Comparison of ENCODE assay signal across 11 cellular contexts in the genomic region with DNA sequence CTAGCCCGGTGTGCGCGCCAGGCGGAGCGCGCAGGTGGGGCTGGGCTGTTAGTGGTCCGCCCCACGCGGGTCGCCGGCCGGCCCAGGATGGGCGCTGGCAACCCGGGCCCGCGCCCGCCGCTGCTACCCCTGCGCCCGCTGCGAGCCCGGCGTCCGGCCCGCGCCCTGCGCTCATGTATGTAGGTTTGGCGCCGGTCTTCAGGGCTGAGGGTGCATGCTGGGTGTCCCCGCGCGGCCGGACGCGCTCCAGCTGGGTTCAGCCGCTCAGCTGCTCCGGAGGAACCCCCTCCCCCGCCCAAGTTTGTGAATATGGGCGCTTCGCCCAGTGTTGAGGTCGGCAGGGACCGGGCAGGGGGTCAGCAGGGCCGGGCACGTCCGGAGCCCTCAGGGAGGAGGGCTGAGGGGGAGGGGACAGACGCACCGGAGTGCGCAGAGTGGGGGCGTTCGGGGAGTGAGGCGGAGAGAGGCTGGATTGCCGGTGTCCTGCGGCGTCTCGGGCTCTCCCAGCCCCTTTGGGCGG. TPM values are rescaled to one million over a fixed set of nuclear protein-coding genes. Genes with fewer than 3 reads are reported as not detected.
A peak's percentile ranks its signal among the peaks of the same experiment; 100 is the strongest.
DNase-seq lines count a peak whose midpoint lies in the region; ATAC-seq and TF ChIP-seq lines count a peak whose summit lies in the region.
"Had no signal": no experiment of that assay in that cellular context is flagged by ENCODE, and none has a peak within 500 bp of the region (broad histone marks: within the 10 kb centered on the region; RNA-seq: fewer than 3 reads in every experiment).

No MANE protein-coding gene starts in this region.

- 2 to 3% methylated on average over 20 to 56 of the region's 56 CpGs for WGBS in tibial nerve, 2 donors

- TF ChIP-seq CTCF in mesothelial cell of epicardium (IDR thresholded peaks at IDR 0.05; ENCODE audit: unreplicated experiment): no peak
- no peak for TF ChIP-seq CTCF in tibial nerve (IDR thresholded peaks at IDR 0.05)

- no peak overlapping the region for H3K27ac Mint-ChIP-seq in mesothelial cell of epicardium

- H3K27me3 ChIP-seq in MG63 (peaks cover 34% of the 10 kb centered on the region), tibial nerve (peaks cover 0 to 47% of the 10 kb centered on the region in 2 donors)

- H3K9me3 Mint-ChIP-seq in mesothelial cell of epicardium: no peaks in the 10 kb centered on the region

- DNase-seq in MG63 (no peak), mesothelial cell of epicardium (ENCODE audit: low spot score in 2 of 2, unreplicated experiment in 2 of 2) (no peak), tibial nerve (ENCODE audit: low spot score in 2 of 2) (no peak), RKO (ENCODE audit: low spot score) (no peak), HUDEP-2 (lab: John Stamatoyannopoulos, UW; ENCODE audit: unreplicated experiment in 76 of 76) (no peak)
- DNase-seq: activated CD8-positive, alpha-beta memory T cell treated with anti-CD3 and anti-CD28 coated beads, Interleukin-2, amount 50 U/mL, for 4 hours; NCI-H1436 treated with DMSO at 0.1 percent for 48 hours; stimulated activated CD4-positive, alpha-beta T cell treated with anti-CD3 and anti-CD28 coated beads, Interleukin-4, amount 100 ng/mL, for 1 hour had no signal

- H3K4me1 Mint-ChIP-seq in mesothelial cell of epicardium: peaks cover 16% of the 10 kb centered on the region

- H3K9me3 ChIP-seq in MG63 (no peaks in the 10 kb centered on the region), tibial nerve (no peaks in the 10 kb centered on the region)

- peaks cover 0 to 36% (median 5%) of the 10 kb centered on the region in 4 donors for H3K4me1 ChIP-seq in tibial nerve

- no peaks in the 10 kb centered on the region for H3K36me3 ChIP-seq in MG63
- no peaks in the 10 kb centered on the region for H3K36me3 ChIP-seq in tibial nerve

- H3K27ac ChIP-seq in tibial nerve: no peak overlapping the region

- peak overlapping the region; percentile 86 for H3K4me3 Mint-ChIP-seq in mesothelial cell of epicardium

- no peaks in the 10 kb centered on the region for H3K36me3 Mint-ChIP-seq in mesothelial cell of epicardium

- TF ChIP-seq POLR2A in tibial nerve (IDR thresholded peaks at IDR 0.05): no peak

- peak overlapping the region; percentile 24 for H3K4me3 ChIP-seq in MG63
- H3K4me3 ChIP-seq in tibial nerve: peak overlapping the region in 3 of 4 donors; percentile 8 to 54 (median 23)

- no peak for TF ChIP-seq EP300 in tibial nerve (IDR thresholded peaks at IDR 0.05)

- H3K27me3 Mint-ChIP-seq in mesothelial cell of epicardium (ENCODE audit: low read depth): peaks cover 87% of the 10 kb centered on the region

- ATAC-seq in esophagus mucosa (peak; percentile 25), HG03159 (IDR thresholded peaks at IDR 0.05; ENCODE audit: unreplicated experiment) (no peak)

RNA-seq across cellular contexts. Expression of gene VWC2, which starts 0.6 kb away (rescaled TPM):
- total RNA-seq in MG63 (2014; rRNA removed; shearing (Covaris generic); ENCODE audit: low replicate concordance): not detected in 2 replicates
- total RNA-seq in esophagus mucosa (0.04 TPM), mesothelial cell of epicardium (0.27 to 0.32 TPM (median 0.29 TPM) in 3 replicates), tibial nerve (under 1 TPM; under 0.01 to 0.20 (median under 0.01) TPM)
- total RNA-seq: SK-MEL-5 had no signal
